ENCODE assay signal across 20 cellular contexts in the genomic region with DNA sequence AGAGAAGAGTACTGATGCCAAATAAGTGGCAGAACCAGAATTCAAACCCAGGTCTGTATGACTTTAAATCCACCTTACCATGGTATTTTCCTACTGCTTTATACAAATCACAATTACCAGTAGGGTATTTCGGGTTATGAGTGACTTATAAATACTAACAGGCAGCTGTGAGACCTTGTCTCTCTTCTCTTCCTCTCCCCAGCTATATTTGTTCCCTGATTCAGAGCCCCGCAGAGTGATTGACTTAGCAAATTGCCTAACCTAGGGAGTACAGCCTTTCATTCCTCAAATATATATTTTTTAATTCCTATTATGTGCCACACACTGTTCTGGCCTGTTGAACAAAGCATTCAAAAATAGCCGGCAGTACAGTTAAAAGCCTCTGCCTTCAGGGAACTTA.
"Had no signal": no experiment of that assay in that cellular context is flagged by ENCODE, and none has a peak within 500 bp of the region (broad histone marks: within the 10 kb centered on the region; RNA-seq: fewer than 3 reads in every experiment).

No MANE protein-coding gene starts in this region.

- H3K27ac ChIP-seq: breast epithelium, coronary artery, left lung, parathyroid adenoma, spleen, thoracic aorta, upper lobe of right lung had no signal

- H3K36me3 ChIP-seq: breast epithelium, left lung, spleen, thoracic aorta, upper lobe of right lung had no signal

- DNase-seq: activated CD4-positive, alpha-beta memory T cell treated with anti-CD3 and anti-CD28 coated beads for 36 hours; activated CD4-positive, alpha-beta T cell treated with anti-CD3 and anti-CD28 coated beads for 48 hours; activated naive CD4-positive, alpha-beta T cell treated with anti-CD3 and anti-CD28 coated beads for 36 hours; activated naive CD8-positive, alpha-beta T cell treated with anti-CD3 and anti-CD28 coated beads, Interleukin-2, amount 10 ng/mL, durations not matched to agents 7 days and 5 days; activated T-cell treated with anti-CD3 and anti-CD28 coated beads, Interleukin-2, amount 50 U/mL, for 48 hours; amniotic stem cell; kidney; left lung; mammary epithelial cell; nephron progenitor cell; spleen; stimulated activated CD4-positive, alpha-beta T cell treated with anti-CD3 and anti-CD28 coated beads, Interleukin-4, amount 100 ng/mL, for 1 hour; stimulated activated naive CD4-positive, alpha-beta T cell treated with Interleukin-2 at 50 U/mL for 16 hours; T-helper 17 cell; upper lobe of right lung had no signal

- H3K4me3 ChIP-seq: breast epithelium, coronary artery, left lung, spleen, thoracic aorta, upper lobe of right lung had no signal

- H3K4me1 ChIP-seq: breast epithelium, left lung, parathyroid adenoma had no signal

- FAIRE-seq: kidney had no signal

- H3K9me3 ChIP-seq: breast epithelium, left lung, spleen, thoracic aorta, upper lobe of right lung had no signal

- ATAC-seq: left lung, sciatic nerve, T-helper 17 cell, upper lobe of right lung had no signal

- H3K79me2 ChIP-seq: parathyroid adenoma had no signal

- H3K27me3 ChIP-seq: breast epithelium, left lung, spleen, upper lobe of right lung had no signal

- H3K9ac ChIP-seq: parathyroid adenoma had no signal
